In the genomic region with DNA sequence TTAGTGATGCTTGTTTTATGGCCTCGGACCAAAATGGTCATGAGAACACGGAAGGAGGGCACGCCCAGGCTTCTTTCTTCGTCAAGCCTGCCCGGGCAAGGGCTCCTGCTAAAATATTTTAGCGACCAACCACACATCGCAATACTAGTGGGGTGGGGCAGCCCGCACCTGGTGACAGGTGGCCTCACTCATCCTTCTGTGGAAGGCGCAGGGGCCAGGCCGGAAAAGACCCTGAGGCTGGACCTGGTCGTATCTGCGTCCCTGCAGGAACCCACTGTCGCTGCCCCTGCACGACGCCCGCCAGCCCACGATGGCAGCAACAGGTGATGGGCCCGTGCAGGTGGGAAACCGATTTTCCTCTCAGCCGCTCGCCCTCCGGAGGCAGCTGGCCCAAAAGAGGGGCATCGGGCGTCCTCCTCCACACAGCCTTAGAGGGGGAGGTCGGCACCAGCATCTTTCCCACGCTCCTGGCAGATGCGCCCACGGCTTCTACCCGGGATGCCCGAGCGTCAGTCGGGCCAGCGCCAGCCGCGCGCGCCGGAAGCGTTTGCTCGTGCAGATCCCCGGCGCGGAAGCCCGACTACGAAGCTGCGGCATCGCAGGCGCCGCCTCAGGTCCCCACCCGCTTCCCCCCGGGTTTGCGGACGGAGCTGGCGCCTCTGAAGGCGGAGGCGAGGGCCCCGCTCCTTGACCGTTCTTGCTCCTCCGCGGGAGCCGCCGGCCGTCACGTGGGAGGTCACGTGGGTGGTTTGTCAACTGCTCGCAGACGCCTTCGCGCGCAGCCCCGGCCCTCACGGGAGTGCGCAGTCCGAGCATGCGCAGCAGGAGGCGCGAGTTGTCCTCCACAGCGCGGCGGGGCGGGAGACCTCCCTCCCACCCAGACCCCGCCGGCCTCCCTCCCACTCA, we compare ENCODE assay signal across 8 cellular contexts. TPM values are rescaled to one million over a fixed set of nuclear protein-coding genes. Genes with fewer than 3 reads are reported as not detected.
DNase-seq lines count a peak whose midpoint lies in the region; ATAC-seq and TF ChIP-seq lines count a peak whose summit lies in the region.

No MANE protein-coding gene starts in this region.

- peaks cover 19% of the 10 kb centered on the region for H3K4me1 ChIP-seq in CD8-positive, alpha-beta T cell (ENCODE audit: insufficient read depth, low read length)
- H3K4me1 ChIP-seq in HUES6 (ENCODE audit: control insufficient read depth, insufficient read depth, low read length) (peaks cover 16% of the 10 kb centered on the region; the same call in 1 of the 2 replicates), OCI-LY1 (ENCODE audit: insufficient read depth, low read length, severe bottlenecking) (peaks cover 47% of the 10 kb centered on the region)

- 0 out of 2 replicates have a peak, but pooled peaks cover 6% of the 10 kb centered on the region for H3F3A ChIP-seq in OCI-LY1 (ENCODE audit: insufficient read depth, low read length)

- POLR2A ChIA-PET in CD8-positive, alpha-beta T cell (lab: Charles Lee), result interaction anchor here (2.8 kb wide), 1 partner anchor 22 kb away, joined by 20 read pairs; a partner anchor contains a TSS

- H3K27me3 ChIP-seq in CD8-positive, alpha-beta T cell (ENCODE audit: insufficient read depth, low read length), result no peaks in the 10 kb centered on the region
- peaks cover 20% of the 10 kb centered on the region for H3K27me3 ChIP-seq in HUES6 (ENCODE audit: control insufficient read depth, insufficient read depth, low read length)
- H3K27me3 ChIP-seq in OCI-LY1 (ENCODE audit: insufficient read depth, low read length), result no peaks in the 10 kb centered on the region

- peak; percentile 67 for ATAC-seq in CD8-positive, alpha-beta T cell
- ATAC-seq in GM19468 (IDR thresholded peaks at IDR 0.05; ENCODE audit: extremely low read depth, unreplicated experiment), result peak; percentile 62

- intact Hi-C loops in CD8-positive, alpha-beta T cell (cut with DNase I, micrococcal nuclease), result loop anchor here (1.0 to 5.0 kb wide), 5 partner anchors 23 to 56 kb away; a partner anchor contains a TSS

- H3K4me3 ChIP-seq in CD8-positive, alpha-beta T cell (ENCODE audit: low read depth, low read length), result peak overlapping the region; percentile 73
- H3K4me3 ChIP-seq in HUES6 (ENCODE audit: low read depth, low read length), result peak overlapping the region; percentile 63
- peak overlapping the region; percentile 69 for H3K4me3 ChIP-seq in OCI-LY1 (ENCODE audit: low read depth, low read length, poor library complexity, severe bottlenecking)

- H2AFZ ChIP-seq in OCI-LY1 (ENCODE audit: low read length), result no peak overlapping the region

- H3K4me1 Mint-ChIP-seq in CD8-positive, alpha-beta T cell (ENCODE audit: low read depth), result peaks cover 24% of the 10 kb centered on the region

- H3K9me3 ChIP-seq in CD8-positive, alpha-beta T cell (ENCODE audit: low read length), result no peaks in the 10 kb centered on the region
- no peaks in the 10 kb centered on the region for H3K9me3 ChIP-seq in HUES6 (ENCODE audit: control insufficient read depth, insufficient read depth, low read depth, low read length)
- H3K9me3 ChIP-seq in OCI-LY1 (ENCODE audit: low read length), result no peaks in the 10 kb centered on the region

- H3K9ac ChIP-seq in HUES6 (ENCODE audit: low read length) (no peak overlapping the region), OCI-LY1 (ENCODE audit: low read length) (peak overlapping the region; percentile 83)

- peak overlapping the region; percentile 84 for H3K27ac Mint-ChIP-seq in CD8-positive, alpha-beta T cell

- H3K27me3 Mint-ChIP-seq in CD8-positive, alpha-beta T cell (ENCODE audit: low read depth), result no peaks in the 10 kb centered on the region

- H3K36me3 Mint-ChIP-seq in CD8-positive, alpha-beta T cell, result no peaks in the 10 kb centered on the region

- CTCF ChIA-PET in CD8-positive, alpha-beta T cell (lab: Charles Lee), result interaction anchor here (1.0 to 1.6 kb wide), 5 partner anchors 55 to 145 kb away, joined by 3 to 5 read pairs (median 4); no protein-coding TSS in a partner anchor

- peak overlapping the region; percentile 75 for H3K4me3 Mint-ChIP-seq in CD8-positive, alpha-beta T cell

- no peaks in the 10 kb centered on the region for H4K20me1 ChIP-seq in OCI-LY1 (ENCODE audit: insufficient read depth, low read length)

- no peaks in the 10 kb centered on the region for H3K79me2 ChIP-seq in OCI-LY1 (ENCODE audit: insufficient read depth, low read length)

- H3K9me3 Mint-ChIP-seq in CD8-positive, alpha-beta T cell, result no peaks in the 10 kb centered on the region

- H3K36me3 ChIP-seq in CD8-positive, alpha-beta T cell (ENCODE audit: insufficient read depth, low read length), result no peaks in the 10 kb centered on the region
- H3K36me3 ChIP-seq in HUES6 (ENCODE audit: control insufficient read depth, insufficient read depth, low read length), result no peaks in the 10 kb centered on the region
- no peaks in the 10 kb centered on the region; the same call in 1 of the 2 replicates for H3K36me3 ChIP-seq in OCI-LY1 (ENCODE audit: insufficient read depth, low read length)

- H3K4me2 ChIP-seq in OCI-LY1 (ENCODE audit: low read length), result peak overlapping the region; percentile 93

- no peaks in the 10 kb centered on the region for H3K9me2 ChIP-seq in OCI-LY1 (ENCODE audit: low read depth, low read length)

- peak overlapping the region; percentile 80 for H3K27ac ChIP-seq in CD8-positive, alpha-beta T cell (ENCODE audit: low read depth, low read length)
- H3K27ac ChIP-seq in HUES6 (ENCODE audit: low read depth, low read length), result no peak overlapping the region
- H3K27ac ChIP-seq in OCI-LY1 (ENCODE audit: low read depth, low read length, poor library complexity, severe bottlenecking), result peak overlapping the region; percentile 95

- peak; percentile 71 to 92 (median 87) for DNase-seq in CD8-positive, alpha-beta T cell
- DNase-seq in activated T-cell treated with anti-CD3 and anti-CD28 coated beads for 24 hours (ENCODE audit: low read depth) (peak; percentile 89), epidermal melanocyte (ENCODE audit: insufficient read length, low spot score) (peak; percentile 89), middle frontal gyrus (ENCODE audit: extremely low spot score, low spot score) (peak; percentile 96)
- peak; percentile 83 to 84 for DNase-seq in stimulated activated CD8-positive, alpha-beta memory T cell treated with anti-CD3 and anti-CD28 coated beads, Interleukin-15, amount 100 ng/mL, for 4 hours (ENCODE audit: low read depth in 2 of 2)

- no peak for TF ChIP-seq CTCF in CD8-positive, alpha-beta T cell (IDR thresholded peaks at IDR 0.05)
- TF ChIP-seq CTCF in OCI-LY1 (IDR thresholded peaks at IDR 0.05; ENCODE audit: low read length), result no peak

RNA-seq across cellular contexts. Expression of a gene that starts 22.8 kb away (rescaled TPM):
- total RNA-seq in CD8-positive, alpha-beta T cell, result 10 to 100 TPM; 36.1 to 37.7 TPM

RNA-seq across cellular contexts. Expression of a gene that starts 38.2 kb away (rescaled TPM):
- total RNA-seq in CD8-positive, alpha-beta T cell, result 10 to 100 TPM; 60.0 to 60.1 TPM

RNA-seq across cellular contexts. Expression of a gene that starts 46.2 kb away (rescaled TPM):
- 10 to 100 TPM; 52.9 to 63.9 TPM for total RNA-seq in CD8-positive, alpha-beta T cell
